ENCODE assay signal across 8 cellular contexts in the genomic region with DNA sequence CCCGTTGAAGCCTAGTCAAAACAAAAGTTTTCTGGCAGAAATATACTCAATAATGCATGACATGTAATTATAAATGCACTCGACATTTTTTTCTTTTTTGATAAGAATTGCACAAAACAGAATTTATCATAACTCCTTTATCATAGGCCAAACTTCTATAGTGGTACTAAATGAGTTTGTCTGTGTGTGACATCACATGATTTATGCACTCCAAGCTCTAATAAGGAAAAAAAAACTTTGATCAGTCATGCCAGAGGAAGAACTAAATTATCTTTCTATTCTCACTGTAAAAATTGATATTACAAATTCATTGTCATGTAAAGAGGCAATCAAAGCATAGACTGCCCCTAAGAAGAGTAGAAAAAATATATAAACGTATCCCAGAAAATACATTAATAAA.
"Had no signal": no experiment of that assay in that cellular context is flagged by ENCODE, and none has a peak within 500 bp of the region (broad histone marks: within the 10 kb centered on the region; RNA-seq: fewer than 3 reads in every experiment).

No MANE protein-coding gene starts in this region.

- H3K4me3 ChIP-seq: GM12878 had no signal

- FAIRE-seq: G401.6, GM12878, GM12891, GM12892, GM18507, GM19239 had no signal

- DNase-seq: GDM1, GF-D8 had no signal

- ATAC-seq: GM12878 had no signal
